7 cellular contexts compared by ENCODE assay signal in the genomic region with DNA sequence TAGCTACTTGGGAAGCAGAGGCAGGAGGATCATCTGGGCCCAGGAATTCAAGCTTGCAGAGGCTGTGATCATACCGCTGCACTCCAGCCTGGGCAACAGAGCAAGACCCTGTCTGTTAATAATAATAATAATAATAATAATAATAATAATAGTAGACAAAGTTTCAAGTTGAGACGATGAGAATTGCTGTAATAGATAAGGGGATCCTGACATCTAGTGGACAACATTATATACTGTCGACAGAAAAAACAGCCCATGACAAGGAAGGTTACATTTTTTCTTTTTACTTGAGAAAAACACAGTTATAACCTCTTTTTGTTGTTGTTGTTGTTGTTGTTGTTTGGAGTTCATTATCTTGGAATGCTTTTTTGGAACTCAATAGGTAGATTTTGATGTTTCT. TPM values are rescaled to one million over a fixed set of nuclear protein-coding genes. Genes with fewer than 3 reads are reported as not detected.
DNase-seq lines count a peak whose midpoint lies in the region; ATAC-seq, FAIRE-seq and TF ChIP-seq lines count a peak whose summit lies in the region.

No MANE protein-coding gene starts in this region.

- peak; percentile 60 for FAIRE-seq in HepG2 (lab: Jason Lieb, UNC)

- H3K4me2 ChIP-seq in HepG2 (ENCODE audit: low read depth, low read length): no peak overlapping the region

- peaks cover 72% of the 10 kb centered on the region for H3K36me3 Mint-ChIP-seq in MCF 10A (ENCODE audit: insufficient read depth, unreplicated experiment)

- H3K4me3 ChIP-seq in HepG2 (replicated peaks in 1 of 3; ENCODE audit: insufficient read depth in 1 of 3, low read depth in 2 of 3, low read length in 3 of 3): no peak overlapping the region

- peak; percentile 38 for DNase-seq in GM10248 (ENCODE audit: extremely low spot score)
- peak; percentile 65 for DNase-seq in NAMALWA (ENCODE audit: low spot score)
- peak; percentile 62 for DNase-seq in MCF 10A (ENCODE audit: unreplicated experiment)
- peak; percentile 25 for DNase-seq in HepG2 (ENCODE audit: low spot score)
- DNase-seq in stimulated activated naive CD8-positive, alpha-beta T cell treated with anti-CD3 and anti-CD28 coated beads, Interleukin-15, Interleukin-2, amounts not matched to agents 100 U/mL and 50 U/mL, for 24 hours: no peak
- DNase-seq in NCI-H774 (lab: John Stamatoyannopoulos, UW): no peak

- POLR2A ChIA-PET in GM10248 (lab: Yijun Ruan, JAX): no interaction called here
- POLR2A ChIA-PET in MCF 10A (lab: Yijun Ruan, JAX): interaction anchor here (0.6 to 6.8 kb wide), 9 partner anchors 13 to 1155 kb away, joined by 3 to 59 read pairs (median 4); a partner anchor contains a TSS
- POLR2A ChIA-PET in HepG2 (lab: Yijun Ruan, JAX): no interaction called here

- TF ChIP-seq EP300 in HepG2 (IDR thresholded peaks at IDR 0.05; ENCODE audit: low read depth in 2 of 2, low read length in 2 of 2): no peak
- no peak for TF ChIP-seq EP300 in HepG2 (CRISPR knock-in tag; IDR thresholded peaks at IDR 0.05; ENCODE audit: borderline replicate concordance)

- intact Hi-C loops in MCF 10A (cut with micrococcal nuclease) (loop anchor here (1.0 to 2.0 kb wide), 4 partner anchors 35 to 451 kb away; a partner anchor contains a TSS), HepG2 (cut with micrococcal nuclease; ENCODE audit: unreplicated experiment) (loop anchor here (10.0 kb wide), 1 partner anchor 479 kb away; no protein-coding TSS in a partner anchor)

- H3K9ac ChIP-seq in HepG2 (ENCODE audit: insufficient read depth, low read depth, low read length): no peak overlapping the region

- H3K27ac Mint-ChIP-seq in MCF 10A (ENCODE audit: low read depth, unreplicated experiment): no peak overlapping the region

- H3K27me3 Mint-ChIP-seq in MCF 10A (ENCODE audit: insufficient read depth, unreplicated experiment): no peaks in the 10 kb centered on the region

- TF ChIP-seq CTCF in GM10248 (IDR thresholded peaks at IDR 0.05; ENCODE audit: control extremely low read depth, extremely low read depth, low read depth, missing control alignments) (peak; percentile 54), MCF 10A (IDR thresholded peaks at IDR 0.05; ENCODE audit: unreplicated experiment) (peak; percentile 53), HepG2 (CRISPR knock-in tag; IDR thresholded peaks at IDR 0.05) (peak; percentile 57)

- peaks cover 3 to 22% of the 10 kb centered on the region in 2 experiments for H3K36me3 ChIP-seq in HepG2 (replicated peaks in 1 of 2; ENCODE audit: control insufficient read depth in 1 of 2, insufficient read depth in 2 of 2, low read length in 2 of 2)

- H3K4me1 ChIP-seq in HepG2 (ENCODE audit: insufficient read depth, low read length): no peaks in the 10 kb centered on the region

- H3K9me3 Mint-ChIP-seq in MCF 10A (ENCODE audit: unreplicated experiment): no peaks in the 10 kb centered on the region

- no peaks in the 10 kb centered on the region for H3K27me3 ChIP-seq in HepG2 (ENCODE audit: control insufficient read depth in 1 of 2, insufficient read depth in 2 of 2, low read length in 2 of 2)

- H4K20me1 ChIP-seq in HepG2 (ENCODE audit: insufficient read depth, low read length): no peaks in the 10 kb centered on the region

- 48% methylated on average over 3 of the region's 3 CpGs for WGBS in HepG2 (ENCODE audit: low lambda C conversion rate)

- TF ChIP-seq POLR2A in HepG2 (IDR thresholded peaks at IDR 0.05; ENCODE audit: insufficient read depth in 1 of 2, low read depth in 2 of 2, low read length in 2 of 2): no peak

- TF ChIP-seq RAD21 in HepG2 (CRISPR knock-in tag; IDR thresholded peaks at IDR 0.05): no peak; the same call in 1 of the 2 replicates

- in situ Hi-C loops in HepG2 (cut with HindIII; ENCODE audit: extremely low pct_ligation_motif_present, low pct_unique_long_range_greater_than_20kb): loop anchor here (5.0 to 25.0 kb wide), 2 partner anchors 152 to 457 kb away; a partner anchor contains a TSS

- H3K4me1 Mint-ChIP-seq in MCF 10A (ENCODE audit: insufficient read depth, unreplicated experiment): no peaks in the 10 kb centered on the region

- no peaks in the 10 kb centered on the region for H3K79me2 ChIP-seq in HepG2 (ENCODE audit: insufficient read depth, low read length)

- no peak overlapping the region for H3K4me3 Mint-ChIP-seq in MCF 10A (ENCODE audit: unreplicated experiment)

- BruUV-seq in MCF 10A (replicated peaks; lab: Mats Ljungman, UMichigan) (no TSS peak), HepG2 (replicated peaks; lab: Mats Ljungman, UMichigan) (no TSS peak)

- no peak overlapping the region for H3K27ac ChIP-seq in HepG2 (ENCODE audit: extremely low read length, insufficient read depth, low read length)

- no peak overlapping the region for H2AFZ ChIP-seq in HepG2 (ENCODE audit: low read length)

- no peaks in the 10 kb centered on the region for H3K9me3 ChIP-seq in HepG2 (ENCODE audit: low read length)

- ATAC-seq in HepG2 (no peak), GM19455 (IDR thresholded peaks at IDR 0.05; ENCODE audit: unreplicated experiment) (no peak)
- ATAC-seq in stimulated activated naive CD8-positive, alpha-beta T cell treated with anti-CD3 and anti-CD28 coated beads, Interleukin-15, Interleukin-2, amounts not matched to agents 100 U/mL and 50 U/mL, for 24 hours: no peak

- CTCF ChIA-PET in GM10248 (lab: Yijun Ruan, JAX): interaction anchor here (0.6 to 5.3 kb wide), 21 partner anchors 10 to 570 kb away, joined by 3 to 41 read pairs (median 4); a partner anchor contains a TSS
- CTCF ChIA-PET in MCF 10A (lab: Yijun Ruan, JAX): interaction anchor here (0.6 to 11.6 kb wide), 43 partner anchors 10 to 646 kb away, joined by 3 to 186 read pairs (median 5); a partner anchor contains a TSS
- CTCF ChIA-PET in HepG2 (lab: Yijun Ruan, JAX; ENCODE audit: low intra/inter-chr PET ratio, low total read pairs): interaction anchor here (0.7 to 3.3 kb wide), 4 partner anchors 129 to 183 kb away, joined by 3 to 33 read pairs (median 5); no protein-coding TSS in a partner anchor

TF ChIP-seq in HepG2, 621 proteins besides CTCF, POLR2A, EP300 and RAD21:
- TF ChIP-seq REL (CRISPR knock-in tag; conservative IDR thresholded peaks at IDR 0.05): no peak
- TF ChIP-seq STAG1 (CRISPR knock-in tag; IDR thresholded peaks at IDR 0.05): peak; percentile 64
- TF ChIP-seq SCMH1 (CRISPR knock-in tag; IDR thresholded peaks at IDR 0.05; ENCODE audit: borderline replicate concordance): no peak
- TF ChIP-seq ZNF747 (CRISPR knock-in tag; IDR thresholded peaks at IDR 0.05; ENCODE audit: borderline replicate concordance): no peak
- peak; percentile 49 for TF ChIP-seq SMC3 (IDR thresholded peaks at IDR 0.05; ENCODE audit: low read length)
- TF ChIP-seq RBM39 (IDR thresholded peaks at IDR 0.05; ENCODE audit: low read depth, low read length, poor library complexity, severe bottlenecking): no peak
- TF ChIP-seq TCF12 (IDR thresholded peaks at IDR 0.05): no peak
- TF ChIP-seq TCF12 (CRISPR knock-in tag; IDR thresholded peaks at IDR 0.05): no peak

RNA-seq across cellular contexts. Expression of a gene that starts 35.3 kb away (rescaled TPM):
- 50.8 and 61.6 TPM in 2 replicates for total RNA-seq in MCF 10A (2022)
- total RNA-seq in HepG2 (2016; rRNA removed; fragmentation: Illumina TruSeq; extraction: Trizol): 11.9 and 15.7 TPM in 2 replicates
- 3.2 and 4.3 TPM in 2 replicates for total RNA-seq in HepG2 (2016; cell fraction: cytosol; rRNA removed; fragmentation: Illumina TruSeq; extraction: Trizol; ENCODE audit: low read depth)
- 11.6 and 16.8 TPM in 2 replicates for total RNA-seq in HepG2 (2016; cell fraction: insoluble cytoplasmic fraction; rRNA removed; fragmentation: Illumina TruSeq; extraction: Trizol)
- total RNA-seq in HepG2 (2016; cell fraction: membrane; rRNA removed; fragmentation: Illumina TruSeq; extraction: Trizol): 7.2 and 8.1 TPM in 2 replicates
- 14.9 and 18.8 TPM in 2 replicates for total RNA-seq in HepG2 (2016; cell fraction: nucleus; rRNA removed; fragmentation: Illumina TruSeq; extraction: Trizol)
- 9.5 and 12.4 TPM in 2 replicates for polyA plus RNA-seq in HepG2 (2011; rRNA removed)
- polyA plus RNA-seq in HepG2 (2011; cell fraction: cytosol; rRNA removed): 9.0 and 9.5 TPM in 2 replicates
- polyA plus RNA-seq in HepG2 (2011; cell fraction: nucleus; rRNA removed): 4.3 and 4.9 TPM in 2 replicates
- 19.8 and 22.3 TPM in 2 replicates for polyA plus RNA-seq in HepG2 (2012)
- 3.2 TPM in 2 replicates for polyA plus RNA-seq in HepG2 (2016; cell fraction: cytosol; fragmentation: Illumina TruSeq; extraction: Trizol; ENCODE audit: low read depth)
- polyA plus RNA-seq in HepG2 (2016; cell fraction: insoluble cytoplasmic fraction; fragmentation: Illumina TruSeq; extraction: Trizol; ENCODE audit: low read depth): 16.7 and 17.6 TPM in 2 replicates
- 6.9 and 7.0 TPM in 2 replicates for polyA plus RNA-seq in HepG2 (2016; cell fraction: membrane; fragmentation: Illumina TruSeq; extraction: Trizol; ENCODE audit: low read depth)
- 25.9 and 28.4 TPM in 2 replicates for polyA plus RNA-seq in HepG2 (2016; cell fraction: nucleus; fragmentation: Illumina TruSeq; extraction: Trizol; ENCODE audit: insufficient read depth, low read depth)
- polyA minus RNA-seq in HepG2 (2011; rRNA and poly(A)+ RNA removed; ENCODE audit: low replicate concordance): 9.6 and 10.1 TPM in 2 replicates
- 15.8 and 18.5 TPM in 2 replicates for polyA minus RNA-seq in HepG2 (2011; cell fraction: cytosol; rRNA and poly(A)+ RNA removed)
- polyA minus RNA-seq in HepG2 (2011; cell fraction: nucleus; rRNA and poly(A)+ RNA removed): 14.2 and 14.9 TPM in 2 replicates

Comparison
In these comparisons a context has a peak if more than half of its experiments do, and no peak if none do; other contexts are left out.
1. DNase-seq: peak in GM10248 (single experiment), NAMALWA (single experiment), MCF 10A (single experiment) and HepG2 (single experiment); none in stimulated activated naive CD8-positive, alpha-beta T cell treated with anti-CD3 and anti-CD28 coated beads, Interleukin-15, Interleukin-2, amounts not matched to agents 100 U/mL and 50 U/mL, for 24 hours (single experiment) and NCI-H774 (single experiment).
2. Peak in every context shown above with its lines, with median percentiles within 50 percentile points of each other: CTCF ChIP-seq.